Comparison of ENCODE assay signal across 1 cellular context in genomic region chr12:28065374-28065773, GRCh38.
TF ChIP-seq lines count a peak whose summit lies in the region.

No MANE protein-coding gene starts in this region.

TF ChIP-seq in GM12878, 131 proteins besides CTCF, POLR2A, EP300 and RAD21 (continued from another document):
- TF ChIP-seq MEF2A (IDR thresholded peaks at IDR 0.05; ENCODE audit: insufficient read depth, low read depth, low read length): 0 out of 2 replicates have a peak, but pooled peaks have one; percentile 15
TF ChIP-seq in GM12878: peak in this region for 1.
